Comparison of ENCODE assay signal across 2 cellular contexts in genomic region chr7:121020652-121021051, GRCh38.
A peak's percentile ranks its signal among the peaks of the same experiment; 100 is the strongest.
TF ChIP-seq lines count a peak whose summit lies in the region.

No MANE protein-coding gene starts in this region.

TF ChIP-seq in endothelial cell of umbilical vein, 7 proteins besides CTCF, POLR2A, EP300 and RAD21 (continued from another document):
- TF ChIP-seq, protein P1, sequence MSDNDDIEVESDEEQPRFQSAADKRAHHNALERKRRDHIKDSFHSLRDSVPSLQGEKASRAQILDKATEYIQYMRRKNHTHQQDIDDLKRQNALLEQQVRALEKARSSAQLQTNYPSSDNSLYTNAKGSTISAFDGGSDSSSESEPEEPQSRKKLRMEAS (IDR thresholded peaks at IDR 0.05; ENCODE audit: insufficient read depth, insufficient read length), result no peak
- TF ChIP-seq FOS (IDR thresholded peaks at IDR 0.05; ENCODE audit: borderline replicate concordance, insufficient read depth, low read length) (peak; percentile 73), GATA2 (IDR thresholded peaks at IDR 0.05; ENCODE audit: insufficient read depth, insufficient read length, low read depth, low read length) (no peak), POLR2AphosphoS5 (IDR thresholded peaks at IDR 0.05; ENCODE audit: insufficient read depth, low read depth, low read length) (no peak), JUN (IDR thresholded peaks at IDR 0.05; ENCODE audit: borderline replicate concordance, insufficient read depth, insufficient read length, low read depth) (peak; percentile 63)
TF ChIP-seq in endothelial cell of umbilical vein: peak in this region for 2.

TF ChIP-seq in GM23338, 12 proteins besides CTCF, POLR2A, EP300 and RAD21 (continued from another document):
- TF ChIP-seq, protein P2, sequence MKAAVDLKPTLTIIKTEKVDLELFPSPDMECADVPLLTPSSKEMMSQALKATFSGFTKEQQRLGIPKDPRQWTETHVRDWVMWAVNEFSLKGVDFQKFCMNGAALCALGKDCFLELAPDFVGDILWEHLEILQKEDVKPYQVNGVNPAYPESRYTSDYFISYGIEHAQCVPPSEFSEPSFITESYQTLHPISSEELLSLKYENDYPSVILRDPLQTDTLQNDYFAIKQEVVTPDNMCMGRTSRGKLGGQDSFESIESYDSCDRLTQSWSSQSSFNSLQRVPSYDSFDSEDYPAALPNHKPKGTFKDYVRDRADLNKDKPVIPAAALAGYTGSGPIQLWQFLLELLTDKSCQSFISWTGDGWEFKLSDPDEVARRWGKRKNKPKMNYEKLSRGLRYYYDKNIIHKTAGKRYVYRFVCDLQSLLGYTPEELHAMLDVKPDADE (IDR thresholded peaks at IDR 0.05), result no peak
- no peak for TF ChIP-seq STAT1 (IDR thresholded peaks at IDR 0.05; ENCODE audit: unreplicated experiment)
- TF ChIP-seq ZNF331 (CRISPR knock-in tag; IDR thresholded peaks at IDR 0.05; ENCODE audit: low read depth), result no peak
- TF ChIP-seq EZH2 (IDR thresholded peaks at IDR 0.05; ENCODE audit: low read depth, unreplicated experiment), result no peak
- TF ChIP-seq ZNF114 (CRISPR knock-in tag; IDR thresholded peaks at IDR 0.05), result no peak
- no peak for TF ChIP-seq POLR2AphosphoS5 (IDR thresholded peaks at IDR 0.05; ENCODE audit: low read depth)
- TF ChIP-seq REST (IDR thresholded peaks at IDR 0.05; ENCODE audit: unreplicated experiment), result no peak
- no peak for TF ChIP-seq EZH2phosphoT487 (IDR thresholded peaks at IDR 0.05; ENCODE audit: unreplicated experiment)
